Comparison of ENCODE assay signal across 1 cellular context in genomic region chr9:134268308-134268724, GRCh38.
TF ChIP-seq lines count a peak whose summit lies in the region.

No MANE protein-coding gene starts in this region.

TF ChIP-seq in H1, 55 proteins besides CTCF, POLR2A, EP300 and RAD21 (continued from another document):
- TF ChIP-seq CHD7 (IDR thresholded peaks at IDR 0.05; ENCODE audit: insufficient replicate concordance, low read length) (no peak), E2F6 (IDR thresholded peaks at IDR 0.05) (no peak), JUN (IDR thresholded peaks at IDR 0.05; ENCODE audit: low read depth, low read length) (no peak), SP2 (IDR thresholded peaks at IDR 0.05; ENCODE audit: low read length) (no peak), MAX (IDR thresholded peaks at IDR 0.05) (no peak), YY1 (IDR thresholded peaks at IDR 0.05; ENCODE audit: low read depth, low read length) (no peak), HDAC6 (IDR thresholded peaks at IDR 0.05; ENCODE audit: low read depth, low read length) (no peak), JUND (IDR thresholded peaks at IDR 0.05; ENCODE audit: low read length) (no peak), BRCA1 (IDR thresholded peaks at IDR 0.05; ENCODE audit: low read depth, low read length) (no peak), SAP30 (IDR thresholded peaks at IDR 0.05; ENCODE audit: insufficient read depth, insufficient replicate concordance, low read length) (no peak)
